ENCODE assay signal across 8 cellular contexts in genomic region chr16:4768549-4769305, GRCh38. TPM values are rescaled to one million over a fixed set of nuclear protein-coding genes. Genes with fewer than 3 reads are reported as not detected.
A peak's percentile ranks its signal among the peaks of the same experiment; 100 is the strongest.
DNase-seq lines count a peak whose midpoint lies in the region; ATAC-seq, FAIRE-seq and TF ChIP-seq lines count a peak whose summit lies in the region.

No MANE protein-coding gene starts in this region.

- H3K27me3 ChIP-seq in CD8-positive, alpha-beta T cell (ENCODE audit: insufficient read depth, low read length) = no peaks in the 10 kb centered on the region

- H3K36me3 Mint-ChIP-seq in CD8-positive, alpha-beta T cell = peaks cover 18% of the 10 kb centered on the region

- no peak for TF ChIP-seq CTCF in CD8-positive, alpha-beta T cell (IDR thresholded peaks at IDR 0.05)

- H3K27ac Mint-ChIP-seq in CD8-positive, alpha-beta T cell = peak overlapping the region; percentile 88

- no peaks in the 10 kb centered on the region for H3K9me3 Mint-ChIP-seq in CD8-positive, alpha-beta T cell

- H3K27ac ChIP-seq in CD8-positive, alpha-beta T cell (ENCODE audit: low read depth, low read length) = peak overlapping the region; percentile 33

- H3K27me3 Mint-ChIP-seq in CD8-positive, alpha-beta T cell (ENCODE audit: low read depth) = no peaks in the 10 kb centered on the region

- CTCF ChIA-PET in CD8-positive, alpha-beta T cell (lab: Charles Lee) = interaction anchor here (1.0 to 1.5 kb wide), 2 partner anchors 34 to 152 kb away, joined by 3 to 4 read pairs; partner anchors contain the start of gene DNAAF8

- peak overlapping the region; percentile 91 for H3K4me3 Mint-ChIP-seq in CD8-positive, alpha-beta T cell

- peak; percentile 39 to 91 (median 79) for DNase-seq in CD8-positive, alpha-beta T cell
- peak; percentile 87 for DNase-seq in HS-27A (ENCODE audit: low read depth)
- peak; percentile 82 for DNase-seq in NOMO-1 treated with DMSO at 0.1 percent for 48 hours (lab: John Stamatoyannopoulos, UW; ENCODE audit: unreplicated experiment)
- DNase-seq in activated CD8-positive, alpha-beta memory T cell treated with anti-CD3 and anti-CD28 coated beads, Interleukin-2, amount 50 U/mL, for 24 hours (ENCODE audit: extremely low read depth) = peak; percentile 82
- DNase-seq in mesenteric fat pad (ENCODE audit: low spot score) = peak; percentile 97
- peak; percentile 69 for DNase-seq in stimulated activated CD8-positive, alpha-beta memory T cell treated with anti-CD3 and anti-CD28 coated beads, Interleukin-12 subunit alpha, Interleukin-12 subunit beta, amount 100 ng/mL, for 4 hours (ENCODE audit: low read depth)

- H3K4me3 ChIP-seq in CD8-positive, alpha-beta T cell (ENCODE audit: low read depth, low read length) = peak overlapping the region; percentile 75

- peaks cover 22% of the 10 kb centered on the region for H3K4me1 ChIP-seq in CD8-positive, alpha-beta T cell (ENCODE audit: insufficient read depth, low read length)

- H3K4me1 Mint-ChIP-seq in CD8-positive, alpha-beta T cell (ENCODE audit: low read depth) = peaks cover 40% of the 10 kb centered on the region

- H3K36me3 ChIP-seq in CD8-positive, alpha-beta T cell (ENCODE audit: insufficient read depth, low read length) = peaks cover 3% of the 10 kb centered on the region

- intact Hi-C loops in CD8-positive, alpha-beta T cell (cut with DNase I, micrococcal nuclease) = loop anchor here (1.0 to 10.0 kb wide), 6 partner anchors 34 to 341 kb away; partner anchors contain the start of genes ROGDI (in 2 of the 2), ANKS3 (in 1 of the 2), DNAAF8 (in 1 of the 2) and DNAJA3 (in 1 of the 2)

- POLR2A ChIA-PET in CD8-positive, alpha-beta T cell (lab: Charles Lee) = interaction anchor here (0.6 to 3.6 kb wide), 7 partner anchors 25 to 153 kb away, joined by 3 to 39 read pairs (median 3); partner anchors contain the start of genes ANKS3 and DNAAF8

- peak; percentile 60 for ATAC-seq in CD8-positive, alpha-beta T cell
- peak; percentile 47 for ATAC-seq in GM19452 (IDR thresholded peaks at IDR 0.05; ENCODE audit: unreplicated experiment)

- H3K9me3 ChIP-seq in CD8-positive, alpha-beta T cell (ENCODE audit: low read length) = no peaks in the 10 kb centered on the region

- FAIRE-seq in endometrium (lab: Jason Lieb, UNC) = peak; percentile 63

RNA-seq across cellular contexts. Expression of gene ZNF500, which starts 1.8 kb away (rescaled TPM):
- 10 to 100 TPM; 12.1 to 15.9 TPM for total RNA-seq in CD8-positive, alpha-beta T cell
- total RNA-seq in mesenteric fat pad = 12.4 TPM

RNA-seq across cellular contexts. Expression of gene SEPTIN12, which starts 19.4 kb away (rescaled TPM):
- under 1 TPM in 1 of 2 experiments, not detected in 1; 0.72 TPM for total RNA-seq in CD8-positive, alpha-beta T cell
- not detected for total RNA-seq in mesenteric fat pad

RNA-seq across cellular contexts. Expression of gene SMIM22, which starts 26.4 kb away (rescaled TPM):
- not detected for total RNA-seq in CD8-positive, alpha-beta T cell
- not detected for total RNA-seq in mesenteric fat pad

RNA-seq across cellular contexts. Expression of gene ROGDI, which starts 33.7 kb away (rescaled TPM):
- total RNA-seq in CD8-positive, alpha-beta T cell = 1 to 10 TPM; 7.9 to 8.6 TPM
- total RNA-seq in mesenteric fat pad = 9.0 TPM

RNA-seq across cellular contexts. Expression of gene DNAAF8, which starts 34.4 kb away (rescaled TPM):
- total RNA-seq in CD8-positive, alpha-beta T cell = not detected
- total RNA-seq in mesenteric fat pad = 1.3 TPM

Comparison
In these comparisons a context has a peak if more than half of its experiments do, and no peak if none do; other contexts are left out.
1. Peak in every context shown above with its lines: DNase-seq, ATAC-seq, H3K4me3 ChIP-seq and H3K27ac ChIP-seq.